ENCODE assay signal across 8 cellular contexts in the genomic region with DNA sequence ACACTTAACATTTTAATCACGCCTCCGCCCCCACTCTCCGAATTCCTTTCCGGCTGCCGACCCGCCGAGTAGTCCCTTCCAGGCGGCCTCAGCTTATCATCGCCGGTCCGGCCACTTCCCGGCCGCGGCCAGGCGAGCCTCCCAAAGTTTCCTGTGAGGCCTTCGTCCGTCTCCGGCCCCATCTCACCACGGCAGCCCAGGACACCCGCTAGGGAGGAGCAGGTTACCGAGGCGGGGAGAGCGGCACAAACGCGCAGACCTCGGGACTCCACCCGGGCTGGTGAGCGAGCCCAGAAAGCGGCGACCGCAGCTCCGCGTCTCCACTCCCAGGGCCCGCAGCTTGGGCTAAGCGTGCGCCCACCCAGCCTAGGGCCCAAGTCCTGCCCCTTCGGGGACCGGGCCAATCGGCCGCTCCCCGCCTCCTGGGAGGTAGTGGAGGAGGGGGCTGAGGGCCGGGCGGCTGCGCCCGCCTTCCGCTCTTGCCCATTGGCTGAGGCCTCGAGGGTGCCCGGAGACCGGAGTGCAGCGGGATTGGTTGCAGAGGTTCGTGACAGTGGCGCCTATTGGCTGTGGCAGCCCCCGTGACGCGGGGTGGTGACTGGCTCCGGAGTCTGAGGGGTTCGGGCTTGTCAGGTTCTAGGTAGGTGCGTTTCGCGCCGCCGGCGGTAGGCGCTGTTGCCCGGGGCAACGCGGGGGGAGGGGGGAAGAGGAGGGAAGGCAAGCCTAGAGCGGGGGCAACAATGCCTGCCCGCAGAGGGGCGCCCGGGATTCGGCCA. TPM values are rescaled to one million over a fixed set of nuclear protein-coding genes. Genes with fewer than 3 reads are reported as not detected.
DNase-seq lines count a peak whose midpoint lies in the region; ATAC-seq, FAIRE-seq and TF ChIP-seq lines count a peak whose summit lies in the region.

No MANE protein-coding gene starts in this region.

- H3K9ac ChIP-seq in NT2/D1 (ENCODE audit: insufficient read length, low read depth), result peak overlapping the region; percentile 90

- ATAC-seq in GM21367 (IDR thresholded peaks at IDR 0.05; ENCODE audit: unreplicated experiment), result peak; percentile 96

- peak; percentile 99 for DNase-seq in Calu3
- peak; percentile 96 for DNase-seq in HTR-8/SVneo (ENCODE audit: insufficient read length, low spot score)
- peak; percentile 96 for DNase-seq in NT2/D1 (ENCODE audit: low read depth, low spot score)
- DNase-seq in activated CD8-positive, alpha-beta memory T cell treated with anti-CD3 and anti-CD28 coated beads, Interleukin-2, amount 50 U/mL, for 48 hours, result peak; percentile 97
- peak; percentile 97 for DNase-seq in endothelial cell (ENCODE audit: low spot score)
- peak; percentile 95 to 98 for DNase-seq in mesothelial cell of epicardium (ENCODE audit: low spot score in 2 of 2, unreplicated experiment in 2 of 2)
- peak; percentile 97 for DNase-seq in stimulated activated CD8-positive, alpha-beta memory T cell treated with anti-CD3 and anti-CD28 coated beads, Interleukin-15, amount 100 ng/mL, for 48 hours (ENCODE audit: low read depth in 2 of 2)

- no peaks in the 10 kb centered on the region for H3K27me3 Mint-ChIP-seq in Calu3 (ENCODE audit: unreplicated experiment)
- H3K27me3 Mint-ChIP-seq in endothelial cell (ENCODE audit: unreplicated experiment), result peaks cover 9% of the 10 kb centered on the region
- H3K27me3 Mint-ChIP-seq in mesothelial cell of epicardium (ENCODE audit: low read depth), result no peaks in the 10 kb centered on the region

- no peaks in the 10 kb centered on the region for H3K9me3 ChIP-seq in NT2/D1 (ENCODE audit: insufficient read depth, low read length)

- FAIRE-seq in HTR-8/SVneo (lab: Jason Lieb, UNC), result peak; percentile 99

- H3K4me1 Mint-ChIP-seq in Calu3 (ENCODE audit: low read depth, unreplicated experiment) (peaks cover 22% of the 10 kb centered on the region), endothelial cell (ENCODE audit: unreplicated experiment) (peaks cover 10% of the 10 kb centered on the region), mesothelial cell of epicardium (peaks cover 44% of the 10 kb centered on the region)

- peak overlapping the region; percentile 87 for H3K4me3 Mint-ChIP-seq in Calu3 (ENCODE audit: low read depth, unreplicated experiment)
- peak overlapping the region; percentile 91 for H3K4me3 Mint-ChIP-seq in endothelial cell (ENCODE audit: unreplicated experiment)
- H3K4me3 Mint-ChIP-seq in mesothelial cell of epicardium, result peak overlapping the region; percentile 86

- H3K4me1 ChIP-seq in NT2/D1 (ENCODE audit: insufficient read depth, insufficient read length), result peaks cover 1% of the 10 kb centered on the region

- CTCF ChIA-PET in Calu3 (lab: Charles Lee), result interaction anchor here (3.3 kb wide), 1 partner anchor 20 kb away, joined by 13 read pairs; no protein-coding TSS in a partner anchor

- peak overlapping the region; percentile 84 for H3K4me3 ChIP-seq in NT2/D1 (ENCODE audit: insufficient read length, low read depth)

- H3K27me3 ChIP-seq in NT2/D1 (ENCODE audit: insufficient read depth, insufficient read length), result no peaks in the 10 kb centered on the region

- no TSS peak for BruUV-seq in Calu3 (replicated peaks; lab: Mats Ljungman, UMichigan)

- peaks cover 28% of the 10 kb centered on the region for H3K36me3 Mint-ChIP-seq in Calu3 (ENCODE audit: insufficient read depth, unreplicated experiment)
- peaks cover 5% of the 10 kb centered on the region for H3K36me3 Mint-ChIP-seq in endothelial cell (ENCODE audit: low read depth, unreplicated experiment)
- H3K36me3 Mint-ChIP-seq in mesothelial cell of epicardium, result no peaks in the 10 kb centered on the region

- TF ChIP-seq CTCF in Calu3 (IDR thresholded peaks at IDR 0.05; ENCODE audit: unreplicated experiment), result no peak
- no peak for TF ChIP-seq CTCF in endothelial cell (IDR thresholded peaks at IDR 0.05; ENCODE audit: unreplicated experiment)
- TF ChIP-seq CTCF in mesothelial cell of epicardium (IDR thresholded peaks at IDR 0.05; ENCODE audit: unreplicated experiment), result no peak

- intact Hi-C loops in Calu3 (cut with micrococcal nuclease; ENCODE audit: unreplicated experiment), result loop anchor here (5.0 kb wide), 2 partner anchors 169 to 1191 kb away; no protein-coding TSS in a partner anchor

- peak overlapping the region; percentile 99 for H3K27ac Mint-ChIP-seq in Calu3 (ENCODE audit: unreplicated experiment)
- H3K27ac Mint-ChIP-seq in endothelial cell (ENCODE audit: unreplicated experiment), result peak overlapping the region; percentile 98
- H3K27ac Mint-ChIP-seq in mesothelial cell of epicardium, result peak overlapping the region; percentile 95

- H3K36me3 ChIP-seq in NT2/D1 (ENCODE audit: insufficient read depth, insufficient read length, low read length), result no peaks in the 10 kb centered on the region

- H3K9me3 Mint-ChIP-seq in Calu3 (ENCODE audit: low read depth, unreplicated experiment), result no peaks in the 10 kb centered on the region
- H3K9me3 Mint-ChIP-seq in endothelial cell (ENCODE audit: unreplicated experiment), result no peaks in the 10 kb centered on the region
- H3K9me3 Mint-ChIP-seq in mesothelial cell of epicardium, result no peaks in the 10 kb centered on the region

RNA-seq across cellular contexts. Expression of a gene that starts 0.8 kb away (rescaled TPM):
- total RNA-seq in Calu3 (2022) (28.2 and 32.9 TPM in 2 replicates), endothelial cell (ENCODE audit: unreplicated experiment) (30.7 TPM), mesothelial cell of epicardium (38.8 to 44.3 TPM (median 40.7 TPM) in 3 replicates)

Comparison
In these comparisons a context has a peak if more than half of its experiments do, and no peak if none do; other contexts are left out.
1. Peak in every context shown above with its lines: DNase-seq, ATAC-seq and H3K4me3 ChIP-seq.